ENCODE assay signal across 24 cellular contexts in the genomic region with DNA sequence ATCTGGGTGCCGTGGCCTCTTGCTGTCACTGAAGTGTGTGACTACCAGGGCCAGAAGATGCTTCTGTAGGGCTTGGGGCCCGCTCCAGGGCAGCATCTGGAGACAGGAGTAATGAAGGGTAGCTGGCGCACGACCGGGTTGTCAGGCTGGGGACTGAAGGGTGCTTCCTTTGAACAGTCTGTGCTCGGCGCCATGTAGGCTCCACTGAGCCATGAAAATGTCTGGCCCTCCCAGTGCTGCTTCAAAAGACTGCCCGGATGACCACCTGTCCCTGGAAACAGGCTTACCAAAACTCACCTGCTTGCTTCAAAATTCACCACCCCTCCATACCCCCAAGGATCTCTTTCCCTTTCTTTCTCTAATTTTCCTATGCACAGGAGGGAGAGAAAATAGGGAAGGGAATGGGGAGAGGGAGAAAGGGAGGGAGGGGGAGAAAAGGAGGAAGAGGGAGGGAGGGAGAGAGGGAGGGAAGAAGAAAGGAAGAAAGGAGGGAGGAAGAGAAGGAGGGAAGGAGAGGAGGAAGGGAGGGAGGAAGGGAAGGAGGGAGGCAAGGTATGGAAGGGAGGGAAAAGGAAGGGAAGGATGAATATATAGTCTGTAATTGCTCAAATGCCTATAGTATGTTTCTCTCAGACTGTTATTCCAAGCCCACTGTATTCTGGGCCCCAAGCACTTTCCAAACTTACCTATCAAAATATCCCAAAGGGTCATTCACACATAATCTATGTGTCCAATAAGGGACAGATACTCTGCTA. TPM values are rescaled to one million over a fixed set of nuclear protein-coding genes. Genes with fewer than 3 reads are reported as not detected.
"Had no signal": no experiment of that assay in that cellular context is flagged by ENCODE, and none has a peak within 500 bp of the region (broad histone marks: within the 10 kb centered on the region; RNA-seq: fewer than 3 reads in every experiment).

No MANE protein-coding gene starts in this region.

- H3K9ac ChIP-seq: SK-N-SH had no signal

- H3K4me3 ChIP-seq: breast epithelium had no signal

- H3K9me3 ChIP-seq: breast epithelium, SK-N-SH had no signal

- H3K9me3 Mint-ChIP-seq: activated CD8-positive, alpha-beta T cell treated with anti-CD3 and anti-CD28 coated beads for 36 hours; activated naive CD4-positive, alpha-beta T cell treated with anti-CD3 and anti-CD28 coated beads, Interleukin-2, amount 50 U/mL, for 24 hours; activated T-cell treated with anti-CD3 and anti-CD28 coated beads, Interleukin-2, amount 50 U/mL, for 24 hours; activated T-helper 1 cell treated with anti-CD3 and anti-CD28 coated beads, Interleukin-12 subunit alpha, Interleukin-12 subunit beta, Interleukin-2, Interleukin-4 antibody, amounts not matched to agents 30 ng/mL and 10 ng/mL and 1 ng/mL, durations not matched to agents 14 hours and 24 hours and 36 hours had no signal

- H3K27ac ChIP-seq: breast epithelium, WERI-Rb-1 had no signal

- ATAC-seq: activated CD4-positive, alpha-beta T cell treated with anti-CD3 and anti-CD28 coated beads for 36 hours; activated CD8-positive, alpha-beta T cell treated with anti-CD3 and anti-CD28 coated beads for 36 hours; Panc1; Right ventricle myocardium inferior had no signal

- H3K27ac Mint-ChIP-seq: activated CD4-positive, alpha-beta T cell treated with anti-CD3 and anti-CD28 coated beads for 36 hours; activated CD8-positive, alpha-beta T cell treated with anti-CD3 and anti-CD28 coated beads for 36 hours; activated naive CD4-positive, alpha-beta T cell treated with anti-CD3 and anti-CD28 coated beads, Interleukin-2, amount 50 U/mL, for 24 hours; activated T-cell treated with anti-CD3 and anti-CD28 coated beads, Interleukin-2, amount 50 U/mL, for 24 hours; activated T-helper 1 cell treated with anti-CD3 and anti-CD28 coated beads, Interleukin-12 subunit alpha, Interleukin-12 subunit beta, Interleukin-2, Interleukin-4 antibody, amounts not matched to agents 30 ng/mL and 10 ng/mL and 1 ng/mL, durations not matched to agents 14 hours and 24 hours and 36 hours had no signal

- H3K4me1 Mint-ChIP-seq: activated CD4-positive, alpha-beta T cell treated with anti-CD3 and anti-CD28 coated beads for 36 hours; activated naive CD4-positive, alpha-beta T cell treated with anti-CD3 and anti-CD28 coated beads, Interleukin-2, amount 50 U/mL, for 24 hours had no signal

- DNase-seq: activated CD4-positive, alpha-beta T cell treated with anti-CD3 and anti-CD28 coated beads for 36 hours; activated CD8-positive, alpha-beta T cell treated with anti-CD3 and anti-CD28 coated beads for 36 hours; activated effector memory CD4-positive, alpha-beta T cell treated with Interleukin-2 at 50 U/mL for 16 hours; activated naive CD4-positive, alpha-beta T cell; activated T-cell treated with anti-CD3 and anti-CD28 coated beads, Interleukin-2, amount 50 U/mL, for 24 hours; aorta; central memory CD4-positive, alpha-beta T cell; Kasumi-1; NCI-H1105 treated with DMSO at 0.1 percent for 48 hours; NCI-H1436 treated with DMSO at 0.1 percent for 48 hours; NCI-H187; NCI-H2081; NCI-H748 treated with DMSO at 0.1 percent for 48 hours; RPMI8226; SK-N-SH; T-helper 1 cell had no signal

- H3K36me3 Mint-ChIP-seq: activated naive CD4-positive, alpha-beta T cell treated with anti-CD3 and anti-CD28 coated beads, Interleukin-2, amount 50 U/mL, for 24 hours had no signal

- H3K4me2 ChIP-seq: SK-N-SH had no signal

- H3K36me3 ChIP-seq: breast epithelium, WERI-Rb-1 had no signal

- H3K4me3 Mint-ChIP-seq: activated CD4-positive, alpha-beta T cell treated with anti-CD3 and anti-CD28 coated beads for 36 hours; activated CD8-positive, alpha-beta T cell treated with anti-CD3 and anti-CD28 coated beads for 36 hours; activated naive CD4-positive, alpha-beta T cell treated with anti-CD3 and anti-CD28 coated beads, Interleukin-2, amount 50 U/mL, for 24 hours; activated T-cell treated with anti-CD3 and anti-CD28 coated beads, Interleukin-2, amount 50 U/mL, for 24 hours; activated T-helper 1 cell treated with anti-CD3 and anti-CD28 coated beads, Interleukin-12 subunit alpha, Interleukin-12 subunit beta, Interleukin-2, Interleukin-4 antibody, amounts not matched to agents 30 ng/mL and 10 ng/mL and 1 ng/mL, durations not matched to agents 14 hours and 24 hours and 36 hours had no signal

- H3K27me3 ChIP-seq: breast epithelium had no signal

- H3K4me1 ChIP-seq: breast epithelium had no signal

RNA-seq across cellular contexts. Expression of a gene that starts 31.0 kb away (rescaled TPM):
- total RNA-seq: activated CD4-positive, alpha-beta T cell treated with anti-CD3 and anti-CD28 coated beads for 36 hours; activated CD8-positive, alpha-beta T cell treated with anti-CD3 and anti-CD28 coated beads for 36 hours; activated T-helper 1 cell treated with anti-CD3 and anti-CD28 coated beads, Interleukin-12 subunit alpha, Interleukin-12 subunit beta, Interleukin-2, Interleukin-4 antibody, amounts not matched to agents 30 ng/mL and 10 ng/mL and 1 ng/mL, durations not matched to agents 14 hours and 24 hours and 36 hours; OCI-LY7; Right ventricle myocardium inferior; T-helper 2 cell treated with Interferon-gamma antibody and Interleukin-4, amounts not matched to agents 100 ng/mL and 5 ng/mL, for 36 hours had no signal
- polyA plus RNA-seq: aorta had no signal
